ENCODE assay signal across 2 cellular contexts in genomic region chr19:48450863-48451262, GRCh38.
TF ChIP-seq lines count a peak whose summit lies in the region.

No MANE protein-coding gene starts in this region.

TF ChIP-seq in SK-N-SH, 30 proteins besides CTCF, POLR2A, EP300 and RAD21:
- no peak for TF ChIP-seq EZH2phosphoT487 (IDR thresholded peaks at IDR 0.05; ENCODE audit: borderline replicate concordance, low read depth)
- TF ChIP-seq NFIC (IDR thresholded peaks at IDR 0.05; ENCODE audit: borderline replicate concordance), result no peak
- no peak for TF ChIP-seq FOSL2 (IDR thresholded peaks at IDR 0.05; ENCODE audit: borderline replicate concordance, low read depth)
- no peak for TF ChIP-seq IRF3 (IDR thresholded peaks at IDR 0.05; ENCODE audit: low read depth, low read length)
- TF ChIP-seq JUND (IDR thresholded peaks at IDR 0.05), result no peak
- no peak for TF ChIP-seq RCOR1 (IDR thresholded peaks at IDR 0.05; ENCODE audit: low read length)
- TF ChIP-seq MXI1 (IDR thresholded peaks at IDR 0.05; ENCODE audit: low read depth, low read length), result no peak
- TF ChIP-seq GABPA (IDR thresholded peaks at IDR 0.05; ENCODE audit: low read depth), result no peak

TF ChIP-seq in SK-N-SH treated with all-trans-retinoic acid at 6 μM for 48 hours, 23 proteins besides CTCF, POLR2A, EP300 and RAD21:
- TF ChIP-seq POU6F1 (CRISPR knock-in tag; IDR thresholded peaks at IDR 0.05; ENCODE audit: borderline replicate concordance, low read depth) (no peak), BACH2 (CRISPR knock-in tag; IDR thresholded peaks at IDR 0.05; ENCODE audit: borderline replicate concordance) (no peak)
